Comparison of ENCODE assay signal across 21 cellular contexts in genomic region chr15:65908876-65909275, GRCh38.
"Had no signal": no experiment of that assay in that cellular context is flagged by ENCODE, and none has a peak within 500 bp of the region (broad histone marks: within the 10 kb centered on the region; RNA-seq: fewer than 3 reads in every experiment).

No MANE protein-coding gene starts in this region.

- H3K27me3 ChIP-seq: colonic mucosa, gastrocnemius medialis, heart right ventricle, neural progenitor cell, pancreas, suprapubic skin, thyroid gland, upper lobe of left lung, uterus had no signal

- H2AFZ ChIP-seq: neural progenitor cell had no signal

- H3K27me3 Mint-ChIP-seq: progenitor cell of endocrine pancreas had no signal

- ATAC-seq: esophagus mucosa, gastrocnemius medialis, heart right ventricle, left lobe of liver, natural killer cell, pancreas, right cardiac atrium had no signal

- H3K27ac Mint-ChIP-seq: mesothelial cell of epicardium, natural killer cell, progenitor cell of endocrine pancreas had no signal

- H3K4me1 ChIP-seq: colonic mucosa, neural progenitor cell, pancreas, thyroid gland, upper lobe of left lung, uterus had no signal

- H3K36me3 Mint-ChIP-seq: natural killer cell had no signal

- H3K9me3 ChIP-seq: colonic mucosa, gastrocnemius medialis, heart right ventricle, pancreas, suprapubic skin, thyroid gland, upper lobe of left lung, uterus had no signal

- H3K4me3 Mint-ChIP-seq: mesothelial cell of epicardium, natural killer cell, neural progenitor cell had no signal

- H3K27ac ChIP-seq: colonic mucosa, gastrocnemius medialis, heart right ventricle, neural progenitor cell, pancreas, suprapubic skin, thyroid gland, upper lobe of left lung, uterus had no signal

- H3K4me1 Mint-ChIP-seq: natural killer cell had no signal

- H3K36me3 ChIP-seq: colonic mucosa, neural progenitor cell, pancreas, uterus had no signal

- H3K9me3 Mint-ChIP-seq: mesothelial cell of epicardium, natural killer cell, neural progenitor cell had no signal

- DNase-seq: colonic mucosa; effector CD4-positive, alpha-beta T cell; gastrocnemius medialis; heart right ventricle; hypothalamus; natural killer cell; nucleus accumbens; pancreas; right cardiac atrium; small intestine; stimulated activated CD4-positive, alpha-beta T cell treated with anti-CD3 and anti-CD28 coated beads, Interleukin-12 subunit alpha, Interleukin-12 subunit beta, amount 100 ng/mL, for 4 hours; stimulated activated naive CD4-positive, alpha-beta T cell treated with Interleukin-2 at 50 U/mL for 16 hours; thyroid gland; uterus had no signal

- H3K4me2 ChIP-seq: neural progenitor cell had no signal

- H3K9ac ChIP-seq: neural progenitor cell had no signal

- H3K4me3 ChIP-seq: colonic mucosa, gastrocnemius medialis, heart right ventricle, neural progenitor cell, pancreas, suprapubic skin, thyroid gland, upper lobe of left lung, uterus had no signal
